24 cellular contexts compared by ENCODE assay signal in genomic region chr9:107759823-107760166, GRCh38.
A peak's percentile ranks its signal among the peaks of the same experiment; 100 is the strongest.
DNase-seq lines count a peak whose midpoint lies in the region; ATAC-seq, FAIRE-seq and TF ChIP-seq lines count a peak whose summit lies in the region.
"Had no signal": no experiment of that assay in that cellular context is flagged by ENCODE, and none has a peak within 500 bp of the region (broad histone marks: within the 10 kb centered on the region; RNA-seq: fewer than 3 reads in every experiment).

No MANE protein-coding gene starts in this region.

- no peaks in the 10 kb centered on the region; the same call in none of the 2 replicates for H3K27me3 Mint-ChIP-seq in HFFc6 (ENCODE audit: insufficient read depth)
- H3K27me3 Mint-ChIP-seq: CD4-positive, CD25-positive, alpha-beta regulatory T cell; T-cell had no signal

- no peaks in the 10 kb centered on the region for H4K20me1 ChIP-seq in BLaER1 treated with 17β-estradiol and CSF1 and Interleukin-3, amounts not matched to agents 10 nM and 100 nM
- H4K20me1 ChIP-seq in HCT116 (ENCODE audit: insufficient read depth): no peaks in the 10 kb centered on the region
- H4K20me1 ChIP-seq in GM12878 (ENCODE audit: control insufficient read depth, insufficient read depth): no peaks in the 10 kb centered on the region

- RAD21 ChIA-PET in HCT116 (lab: Charles Lee; ENCODE audit: low non-redundant PET in 1 of 2, low total read pairs in 2 of 2, uncharacterized antibody in 2 of 2, unreplicated experiment in 2 of 2): no interaction called here
- RAD21 ChIA-PET in GM12878 (lab: Charles Lee; ENCODE audit: unreplicated experiment): interaction anchor here (1.1 to 2.4 kb wide), 6 partner anchors 8 to 32 kb away, joined by 3 to 12 read pairs (median 6); no protein-coding TSS in a partner anchor

- WGBS in GM12878 (ENCODE audit: insufficient coverage, insufficient replicate concordance, low lambda C conversion rate, missing lambda C conversion rate): 78% methylated on average over 5 of the region's 5 CpGs
- WGBS in spleen, 5 donors: 83 to 89% (median 88%) methylated on average over 4 to 5 of the region's 5 CpGs

- no peaks in the 10 kb centered on the region for H3K9me3 Mint-ChIP-seq in HFFc6
- H3K9me3 Mint-ChIP-seq: GM23338 had no signal

- TF ChIP-seq RAD21 in HCT116 (IDR thresholded peaks at IDR 0.05; ENCODE audit: low read depth) (no peak), GM12878 (IDR thresholded peaks at IDR 0.05; ENCODE audit: insufficient read depth, low read depth, low read length) (no peak)

- H3K9me3 ChIP-seq in BLaER1 treated with 17β-estradiol and CSF1 and Interleukin-3, amounts not matched to agents 10 nM and 100 nM (replicated peaks in 1 of 11): peaks cover 0 to 21% (median 4%) of the 10 kb centered on the region in 11 experiments; a peak in 5 of 22 replicates
- peaks cover 3 to 6% of the 10 kb centered on the region in 2 experiments; a peak in 1 of 4 replicates for H3K9me3 ChIP-seq in HCT116 (ENCODE audit: control insufficient read depth in 1 of 2, insufficient read depth in 1 of 2, low read depth in 1 of 2, low read length in 2 of 2)
- no peaks in the 10 kb centered on the region; the same call in 2 of the 3 replicates for H3K9me3 ChIP-seq in GM12878 (replicated peaks; ENCODE audit: control insufficient read depth, insufficient read depth, low read length)
- peaks cover 0 to 7% (median 0%) of the 10 kb centered on the region in 8 donors for H3K9me3 ChIP-seq in spleen
- H3K9me3 ChIP-seq: HAP-1 had no signal

- no peak overlapping the region for H3K4me3 Mint-ChIP-seq in HFFc6
- H3K4me3 Mint-ChIP-seq: CD4-positive, CD25-positive, alpha-beta regulatory T cell; GM23338; T-cell had no signal

- FAIRE-seq in GM12878 (lab: Jason Lieb, UNC): no peak
- FAIRE-seq: A204.1, HepG2 had no signal

- H3K4me3 ChIP-seq in BLaER1 treated with 17β-estradiol and CSF1 and Interleukin-3, amounts not matched to agents 10 nM and 100 nM: no peak overlapping the region
- H3K4me3 ChIP-seq in HCT116 (replicated peaks in 1 of 2; ENCODE audit: low read depth in 1 of 2, low read length in 2 of 2): no peak overlapping the region
- no peak overlapping the region for H3K4me3 ChIP-seq in GM12878
- no peak overlapping the region for H3K4me3 ChIP-seq in spleen
- H3K4me3 ChIP-seq: GM23338, HAP-1 had no signal

- H3K9me2 ChIP-seq in HCT116 (ENCODE audit: insufficient read depth): no peaks in the 10 kb centered on the region

- DNase-seq in HCT116 (ENCODE audit: low read depth, low spot score) (no peak), GM12878 (ENCODE audit: low read depth, low spot score) (no peak), spleen (no peak), C1 segment of cervical spinal cord (lab: John Stamatoyannopoulos, UW) (no peak), mesenteric fat pad (ENCODE audit: low spot score) (no peak), HFFc6 (no peak)
- DNase-seq: CD4-positive, CD25-positive, alpha-beta regulatory T cell; COR-L47; DMS79; KBM-7; MM.1S; NCI-H1048; NCI-H146; NCI-H2029; NCI-H2227 treated with DMSO at 0.1 percent for 48 hours; NCI-H510A; NK-92 treated with Interleukin-12 subunit alpha and Interleukin-12 subunit beta, amount 100 ng/mL, for 24 hours; T-cell had no signal

- peak overlapping the region in 6 of 11 experiments; percentile 44 to 84 (median 77); a peak in 10 of 22 replicates for H3K27ac ChIP-seq in BLaER1 treated with 17β-estradiol and CSF1 and Interleukin-3, amounts not matched to agents 10 nM and 100 nM
- H3K27ac ChIP-seq in HCT116 (ENCODE audit: low read depth, low read length): no peak overlapping the region
- H3K27ac ChIP-seq in GM12878 (ENCODE audit: control insufficient read depth, insufficient read depth): no peak overlapping the region
- H3K27ac ChIP-seq in spleen: peak overlapping the region in 6 of 8 donors; percentile 69 to 85 (median 80)

- no peak for TF ChIP-seq EP300 in GM12878 (IDR thresholded peaks at IDR 0.05; ENCODE audit: borderline replicate concordance in 1 of 2, control insufficient read depth in 1 of 2, low read depth in 2 of 2, low read length in 2 of 2)

- H3K27me3 ChIP-seq in BLaER1 treated with 17β-estradiol and CSF1 and Interleukin-3, amounts not matched to agents 10 nM and 100 nM: no peaks in the 10 kb centered on the region
- H3K27me3 ChIP-seq in HCT116 (ENCODE audit: insufficient read depth, low read length) (no peaks in the 10 kb centered on the region), GM12878 (replicated peaks in 1 of 2; ENCODE audit: control insufficient read depth in 2 of 2, insufficient read depth in 2 of 2, low read length in 1 of 2) (no peaks in the 10 kb centered on the region), spleen (replicated peaks in 1 of 7) (no peaks in the 10 kb centered on the region)

- SMC1A ChIA-PET in GM12878 (lab: Charles Lee; ENCODE audit: uncharacterized antibody, unreplicated experiment): interaction anchor here (0.6 to 3.2 kb wide), 9 partner anchors 9 to 110 kb away, joined by 3 to 17 read pairs (median 5); no protein-coding TSS in a partner anchor

- in situ Hi-C loops in GM12878 (cut with MboI): no loop called here

- intact Hi-C loops in HCT116 (cut with micrococcal nuclease): loop anchor here (10.0 kb wide), 2 partner anchors 335 to 805 kb away; no protein-coding TSS in a partner anchor
- intact Hi-C loops in GM12878 (cut with micrococcal nuclease; ENCODE audit: unreplicated experiment): no loop called here
- intact Hi-C loops in spleen (cut with DNase I; ENCODE audit: low total_unique reads): no loop called here

- no peak overlapping the region for H3K27ac Mint-ChIP-seq in HFFc6
- H3K27ac Mint-ChIP-seq: CD4-positive, CD25-positive, alpha-beta regulatory T cell; GM23338; T-cell had no signal

- CTCF ChIA-PET in HCT116 (lab: Charles Lee): no interaction called here
- CTCF ChIA-PET in GM12878 (lab: Yijun Ruan, JAX): interaction anchor here (1.2 to 1.8 kb wide), 2 partner anchors 14 to 22 kb away, joined by 4 to 9 read pairs; no protein-coding TSS in a partner anchor

- no peaks in the 10 kb centered on the region for H3K36me3 ChIP-seq in BLaER1 treated with 17β-estradiol and CSF1 and Interleukin-3, amounts not matched to agents 10 nM and 100 nM
- H3K36me3 ChIP-seq in HCT116 (ENCODE audit: control insufficient read depth in 1 of 2, insufficient read depth in 2 of 2, low read length in 2 of 2) (0 out of 4 replicates have a peak, but pooled peaks cover 0 to 9% of the 10 kb centered on the region in 2 experiments), GM12878 (ENCODE audit: control insufficient read depth in 2 of 2, insufficient read depth in 2 of 2, low read length in 1 of 2) (no peaks in the 10 kb centered on the region), spleen (no peaks in the 10 kb centered on the region)
- H3K36me3 ChIP-seq: HAP-1 had no signal

- no peak overlapping the region for H2AFZ ChIP-seq in HCT116 (ENCODE audit: low read depth, low read length, poor library complexity, severe bottlenecking)
- no peak overlapping the region for H2AFZ ChIP-seq in GM12878 (ENCODE audit: control insufficient read depth, low read depth, low read length)

- H3K9ac ChIP-seq in BLaER1 treated with 17β-estradiol and CSF1 and Interleukin-3, amounts not matched to agents 10 nM and 100 nM: peak overlapping the region in 4 of 11 experiments; percentile 58 to 72 (median 64); a peak in 5 of 22 replicates
- no peak overlapping the region for H3K9ac ChIP-seq in HCT116 (ENCODE audit: low read length)
- H3K9ac ChIP-seq in GM12878 (ENCODE audit: control insufficient read depth, insufficient read depth, low read length): no peak overlapping the region

- H3K4me1 Mint-ChIP-seq in HFFc6 (ENCODE audit: low read depth): peaks cover 15% of the 10 kb centered on the region
- H3K4me1 Mint-ChIP-seq: CD4-positive, CD25-positive, alpha-beta regulatory T cell; T-cell had no signal

- H3K79me2 ChIP-seq in HCT116 (ENCODE audit: insufficient read depth, low read length): no peaks in the 10 kb centered on the region
- H3K79me2 ChIP-seq in GM12878 (ENCODE audit: control insufficient read depth, insufficient read depth, low read length): no peaks in the 10 kb centered on the region

- no TSS peak for BruUV-seq in HCT116 (replicated peaks; lab: Mats Ljungman, UMichigan)
- BruUV-seq in GM12878 (replicated peaks; lab: Mats Ljungman, UMichigan): no TSS peak

- no peak for TF ChIP-seq POLR2A in HCT116 (IDR thresholded peaks at IDR 0.05; ENCODE audit: borderline replicate concordance, extremely low read depth, insufficient read depth, insufficient read length)
- TF ChIP-seq POLR2A in GM12878 (IDR thresholded peaks at IDR 0.05; ENCODE audit: low read depth, low read length): no peak
- no peak for TF ChIP-seq POLR2A in spleen (IDR thresholded peaks at IDR 0.05)

- ATAC-seq in HCT116: no peak
- peak; percentile 25 for ATAC-seq in GM12878
- ATAC-seq: GM23338, HepG2, SK-N-SH treated with all-trans-retinoic acid at 6 μM for 48 hours, T-cell had no signal

- H3K36me3 Mint-ChIP-seq in HFFc6 (ENCODE audit: low read depth): no peaks in the 10 kb centered on the region; the same call in 1 of the 2 replicates
- H3K36me3 Mint-ChIP-seq: CD4-positive, CD25-positive, alpha-beta regulatory T cell; T-cell had no signal

- TF ChIP-seq CTCF in HCT116 (IDR thresholded peaks at IDR 0.05 in 2 of 3, conservative IDR thresholded peaks at IDR 0.05 in 1 of 3; ENCODE audit: borderline replicate concordance in 1 of 3, insufficient read depth in 1 of 3, low read depth in 2 of 3, low read length in 2 of 3) (no peak), GM12878 (IDR thresholded peaks at IDR 0.05 in 2 of 3, conservative IDR thresholded peaks at IDR 0.05 in 1 of 3; ENCODE audit: control insufficient read depth in 2 of 3, extremely low read depth in 1 of 3, insufficient read depth in 1 of 3, low read depth in 3 of 3, low read length in 3 of 3) (no peak), spleen (IDR thresholded peaks at IDR 0.05 in 8 of 11, conservative IDR thresholded peaks at IDR 0.05 in 3 of 11) (no peak), HFFc6 (IDR thresholded peaks at IDR 0.05) (no peak)

- peaks cover 0 to 83% (median 24%) of the 10 kb centered on the region in 10 experiments; a peak in 10 of 20 replicates for H3K4me1 ChIP-seq in BLaER1 treated with 17β-estradiol and CSF1 and Interleukin-3, amounts not matched to agents 10 nM and 100 nM
- H3K4me1 ChIP-seq in HCT116 (ENCODE audit: control insufficient read depth in 1 of 2, insufficient read depth in 2 of 2, low read length in 2 of 2): peaks cover 15 to 46% of the 10 kb centered on the region in 2 experiments
- no peaks in the 10 kb centered on the region for H3K4me1 ChIP-seq in GM12878 (ENCODE audit: control insufficient read depth, insufficient read depth, low read length)
- peaks cover 0 to 39% (median 19%) of the 10 kb centered on the region in 6 donors for H3K4me1 ChIP-seq in spleen
- H3K4me1 ChIP-seq: HAP-1 had no signal

- peak overlapping the region in 5 of 11 experiments; percentile 68 to 97 (median 84); a peak in 10 of 22 replicates for H3K4me2 ChIP-seq in BLaER1 treated with 17β-estradiol and CSF1 and Interleukin-3, amounts not matched to agents 10 nM and 100 nM
- H3K4me2 ChIP-seq in HCT116 (ENCODE audit: low read length) (no peak overlapping the region), GM12878 (ENCODE audit: control insufficient read depth, insufficient read depth) (no peak overlapping the region)
- H3K4me2 ChIP-seq: GM23338 had no signal

- POLR2A ChIA-PET in HCT116 (lab: Charles Lee) (interaction anchor here (1.2 kb wide), 1 partner anchor 11 kb away, joined by 3 read pairs; no protein-coding TSS in a partner anchor), GM12878 (lab: Charles Lee) (interaction anchor here (1.1 to 1.8 kb wide), 2 partner anchors 9 to 24 kb away, joined by 3 to 6 read pairs; no protein-coding TSS in a partner anchor)

TF ChIP-seq in GM12878, 131 proteins besides CTCF, POLR2A, EP300 and RAD21 (continues in another document):
- TF ChIP-seq ZNF24 (IDR thresholded peaks at IDR 0.05): no peak

Comparison
In these comparisons a context has a peak if more than half of its experiments do, and no peak if none do; other contexts are left out.
1. H3K27ac ChIP-seq: peak in BLaER1 treated with 17β-estradiol and CSF1 and Interleukin-3, amounts not matched to agents 10 nM and 100 nM (6 of 11) and spleen (6 of 8); none in HCT116 (single experiment) and GM12878 (single experiment).